In the genomic region with DNA sequence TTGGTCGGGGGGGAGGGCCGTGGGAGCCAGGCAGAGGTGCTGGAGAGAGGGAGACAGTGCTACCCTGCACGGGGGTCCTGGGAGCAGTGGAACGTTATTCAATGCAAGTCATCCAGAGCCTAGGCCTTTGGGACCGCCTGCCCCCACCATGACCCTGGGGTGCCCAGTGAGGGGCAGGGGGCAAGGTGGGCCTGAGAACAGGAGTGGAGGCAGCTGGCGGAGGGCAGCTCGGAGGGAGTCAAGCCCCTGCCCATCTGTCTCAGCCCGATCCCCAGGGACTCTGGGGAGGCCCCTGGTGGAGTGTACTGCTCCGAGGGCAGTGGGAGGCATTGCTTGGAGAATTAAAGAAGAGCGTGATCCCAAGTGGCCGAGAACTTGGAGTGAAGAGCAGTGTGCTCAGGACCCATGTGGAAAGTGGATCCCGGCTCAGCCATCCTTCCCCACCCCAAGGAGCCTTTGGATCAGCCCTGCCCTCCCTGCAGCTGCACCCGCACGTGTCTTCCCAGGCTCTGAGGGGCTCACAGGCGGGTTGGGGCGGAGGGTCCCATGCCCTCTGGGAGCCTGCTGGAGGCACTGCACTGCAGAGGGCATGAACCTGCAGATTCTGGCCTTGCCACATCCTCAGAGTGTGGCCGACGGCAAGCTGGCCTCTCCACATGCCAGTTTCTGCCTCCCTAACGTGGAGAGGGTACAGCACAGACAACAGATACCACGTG, we compare ENCODE assay signal across 16 cellular contexts. TPM values are rescaled to one million over a fixed set of nuclear protein-coding genes. Genes with fewer than 3 reads are reported as not detected.
A peak's percentile ranks its signal among the peaks of the same experiment; 100 is the strongest.
DNase-seq lines count a peak whose midpoint lies in the region; ATAC-seq and TF ChIP-seq lines count a peak whose summit lies in the region.
"Had no signal": no experiment of that assay in that cellular context is flagged by ENCODE, and none has a peak within 500 bp of the region (broad histone marks: within the 10 kb centered on the region; RNA-seq: fewer than 3 reads in every experiment).

No MANE protein-coding gene starts in this region.

- no peak overlapping the region for H2AK5ac ChIP-seq in mesendoderm (ENCODE audit: low read length)

- ATAC-seq in activated T-helper 17 cell treated with anti-CD3 and anti-CD28 coated beads, Interleukin-2, amount 50 U/mL, for 72 hours (replicated peaks): no peak
- no peak for ATAC-seq in upper lobe of right lung

- no peaks in the 10 kb centered on the region for H3K9me3 Mint-ChIP-seq in activated T-helper 17 cell treated with anti-CD3 and anti-CD28 coated beads, Interleukin-2, amount 50 U/mL, for 72 hours

- H3K56ac ChIP-seq in mesendoderm (ENCODE audit: low read length): no peak overlapping the region

- no peaks in the 10 kb centered on the region for H3K27me3 Mint-ChIP-seq in activated T-helper 17 cell treated with anti-CD3 and anti-CD28 coated beads, Interleukin-2, amount 50 U/mL, for 72 hours

- peak overlapping the region; percentile 5 for H3K18ac ChIP-seq in mesendoderm (ENCODE audit: low read length)

- H3K4me2 ChIP-seq in mesendoderm (ENCODE audit: low read length): no peak overlapping the region

- WGBS in mesendoderm (ENCODE audit: extremely low coverage, insufficient coverage, low lambda C conversion rate): no CpG with 5 or more reads among the region's 20 CpGs

- H3K36me3 ChIP-seq in left ventricle myocardium inferior (no peaks in the 10 kb centered on the region), right atrium auricular region (no peaks in the 10 kb centered on the region), mesendoderm (ENCODE audit: control insufficient read depth, insufficient read depth, low read length) (no peaks in the 10 kb centered on the region), upper lobe of right lung (no peaks in the 10 kb centered on the region)
- H3K36me3 ChIP-seq: colonic mucosa, ovary had no signal

- H3K27ac Mint-ChIP-seq in activated T-helper 17 cell treated with anti-CD3 and anti-CD28 coated beads, Interleukin-2, amount 50 U/mL, for 72 hours: no peak overlapping the region

- no peak overlapping the region for H2BK5ac ChIP-seq in mesendoderm (ENCODE audit: low read length)

- no peak overlapping the region for H3K9ac ChIP-seq in mesendoderm (ENCODE audit: low read length)

- H4K8ac ChIP-seq in mesendoderm (ENCODE audit: low read depth, low read length): no peak overlapping the region

- H3K4me1 ChIP-seq in left ventricle myocardium inferior (peaks cover 33% of the 10 kb centered on the region), right atrium auricular region (peaks cover 0 to 32% of the 10 kb centered on the region in 2 donors), mesendoderm (ENCODE audit: control insufficient read depth, low read depth, low read length) (peaks cover 6% of the 10 kb centered on the region), upper lobe of right lung (peaks cover 24% of the 10 kb centered on the region)

- no peak overlapping the region for H3K23ac ChIP-seq in mesendoderm (ENCODE audit: low read length)

- no peak overlapping the region for H4K5ac ChIP-seq in mesendoderm (ENCODE audit: low read length)

- no peak overlapping the region for H3K4me3 ChIP-seq in left ventricle myocardium inferior
- no peak overlapping the region for H3K4me3 ChIP-seq in right atrium auricular region
- H3K4me3 ChIP-seq in mesendoderm (ENCODE audit: low read length): no peak overlapping the region
- no peak overlapping the region for H3K4me3 ChIP-seq in upper lobe of right lung
- H3K4me3 ChIP-seq: colonic mucosa, ovary had no signal

- no peak for TF ChIP-seq CTCF in left ventricle myocardium inferior (IDR thresholded peaks at IDR 0.05; ENCODE audit: borderline replicate concordance)
- no peak for TF ChIP-seq CTCF in right atrium auricular region (IDR thresholded peaks at IDR 0.05)
- TF ChIP-seq CTCF in upper lobe of right lung (IDR thresholded peaks at IDR 0.05): no peak

- no peaks in the 10 kb centered on the region for H3K27me3 ChIP-seq in left ventricle myocardium inferior (ENCODE audit: low read depth)
- H3K27me3 ChIP-seq in right atrium auricular region: no peaks in the 10 kb centered on the region
- no peaks in the 10 kb centered on the region for H3K27me3 ChIP-seq in mesendoderm (ENCODE audit: insufficient read depth, low read length, poor library complexity)
- no peaks in the 10 kb centered on the region for H3K27me3 ChIP-seq in upper lobe of right lung
- H3K27me3 ChIP-seq: colonic mucosa, ovary had no signal

- DNase-seq in left ventricle myocardium inferior (no peak), right atrium auricular region (ENCODE audit: low spot score) (no peak), mesendoderm (no peak), upper lobe of right lung (peak; percentile 63), NAMALWA (ENCODE audit: low spot score) (no peak), NCI-H1092 (lab: John Stamatoyannopoulos, UW) (no peak)
- no peak for DNase-seq in activated CD4-positive, alpha-beta T cell treated with anti-CD3 and anti-CD28 coated beads for 4 hours
- DNase-seq: activated CD4-positive, alpha-beta T cell treated with anti-CD3 and anti-CD28 coated beads for 1 hour; activated T-cell treated with anti-CD3 and anti-CD28 coated beads for 4 hours; amygdala; DND-41; KBM-7; NCI-H1417 treated with DMSO at 0.1 percent for 48 hours had no signal

- H3K27ac ChIP-seq in left ventricle myocardium inferior (replicated peaks) (peak overlapping the region; percentile 89), right atrium auricular region (peak overlapping the region in 1 of 2 donors; percentile 29), mesendoderm (ENCODE audit: low read depth, low read length) (no peak overlapping the region), upper lobe of right lung (peak overlapping the region; percentile 81)
- H3K27ac ChIP-seq: ovary had no signal

- no peak overlapping the region for H2BK15ac ChIP-seq in mesendoderm (replicated peaks; ENCODE audit: low read depth)

- H3K4ac ChIP-seq in mesendoderm (ENCODE audit: low read depth, low read length): no peak overlapping the region

- peaks cover 11% of the 10 kb centered on the region for H3K4me1 Mint-ChIP-seq in activated T-helper 17 cell treated with anti-CD3 and anti-CD28 coated beads, Interleukin-2, amount 50 U/mL, for 72 hours

- H3K79me2 ChIP-seq in mesendoderm (ENCODE audit: control insufficient read depth, insufficient read depth, low read length): no peaks in the 10 kb centered on the region

- no peak overlapping the region for H2BK120ac ChIP-seq in mesendoderm (ENCODE audit: low read depth, low read length)

- no peaks in the 10 kb centered on the region for H3K79me1 ChIP-seq in mesendoderm (ENCODE audit: low read length)

- no peaks in the 10 kb centered on the region for H3K36me3 Mint-ChIP-seq in activated T-helper 17 cell treated with anti-CD3 and anti-CD28 coated beads, Interleukin-2, amount 50 U/mL, for 72 hours (ENCODE audit: low read depth)

- H3K4me3 Mint-ChIP-seq in activated T-helper 17 cell treated with anti-CD3 and anti-CD28 coated beads, Interleukin-2, amount 50 U/mL, for 72 hours: peak overlapping the region; percentile 46

- intact Hi-C loops in left ventricle myocardium inferior (cut with micrococcal nuclease) (no loop called here), upper lobe of right lung (cut with DNase I) (no loop called here)

- H3K9me3 ChIP-seq in left ventricle myocardium inferior (replicated peaks): peaks cover 9% of the 10 kb centered on the region
- H3K9me3 ChIP-seq in right atrium auricular region: peaks cover 0 to 4% of the 10 kb centered on the region in 2 donors
- H3K9me3 ChIP-seq in upper lobe of right lung: no peaks in the 10 kb centered on the region
- H3K9me3 ChIP-seq: colonic mucosa, ovary had no signal

RNA-seq across cellular contexts. Expression of gene SMIM38, which starts 34.0 kb away (rescaled TPM):
- total RNA-seq in left ventricle myocardium inferior (not detected), right atrium auricular region (under 1 TPM in 1 of 2 donors, not detected in 1; 0.35 TPM), upper lobe of right lung (not detected)
- 1 to 10 TPM in 1 of 2 donors, under 1 TPM in 1; 0.26 to 4.7 TPM for total RNA-seq in activated T-helper 17 cell treated with anti-CD3 and anti-CD28 coated beads, Interleukin-2, amount 50 U/mL, for 72 hours
- not detected for polyA plus RNA-seq in mesendoderm (2013, experiment 1 of 2)
- polyA plus RNA-seq in mesendoderm (2013, experiment 2 of 2): 0.11 TPM
